Comparison of ENCODE assay signal across 12 cellular contexts in genomic region chr15:90364251-90364650, GRCh38. TPM values are rescaled to one million over a fixed set of nuclear protein-coding genes. Genes with fewer than 3 reads are reported as not detected.
DNase-seq lines count a peak whose midpoint lies in the region; TF ChIP-seq lines count a peak whose summit lies in the region.
"Had no signal": no experiment of that assay in that cellular context is flagged by ENCODE, and none has a peak within 500 bp of the region (broad histone marks: within the 10 kb centered on the region; RNA-seq: fewer than 3 reads in every experiment).

No MANE protein-coding gene starts in this region.

- in situ Hi-C loops in astrocyte of the cerebellum (cut with HindIII; ENCODE audit: low sequenced_read_pairs): no loop called here

- H4K20me1 ChIP-seq in hepatocyte (ENCODE audit: insufficient read depth, poor library complexity, severe bottlenecking): no peaks in the 10 kb centered on the region
- H4K20me1 ChIP-seq in OCI-LY7 (ENCODE audit: insufficient read depth, low read length): no peaks in the 10 kb centered on the region

- CTCF ChIA-PET in OCI-LY7 (lab: Charles Lee; ENCODE audit: unreplicated experiment): no interaction called here

- no peaks in the 10 kb centered on the region for H3K36me3 ChIP-seq in ACC112 (ENCODE audit: insufficient read depth, low read length)
- H3K36me3 ChIP-seq in hepatocyte (replicated peaks; ENCODE audit: insufficient read depth, low read depth): no peaks in the 10 kb centered on the region
- no peaks in the 10 kb centered on the region for H3K36me3 ChIP-seq in OCI-LY7 (ENCODE audit: insufficient read depth, low read length)

- H3K4me1 ChIP-seq in ACC112 (ENCODE audit: control insufficient read depth, insufficient read depth, low read length, unreplicated experiment) (peaks cover 30% of the 10 kb centered on the region), hepatocyte (ENCODE audit: insufficient read depth) (peaks cover 4% of the 10 kb centered on the region), OCI-LY7 (ENCODE audit: insufficient read depth, low read length, poor library complexity, severe bottlenecking) (peaks cover 5% of the 10 kb centered on the region)

- TF ChIP-seq CTCF in astrocyte of the cerebellum (IDR thresholded peaks at IDR 0.05; ENCODE audit: low read depth, low read length, missing control alignments) (no peak), hepatocyte (IDR thresholded peaks at IDR 0.05; ENCODE audit: poor library complexity) (no peak), OCI-LY7 (conservative IDR thresholded peaks at IDR 0.05; ENCODE audit: low read length) (no peak)

- no TSS peak for BruUV-seq in OCI-LY7 (replicated peaks; lab: Mats Ljungman, UMichigan)

- H3K9me2 ChIP-seq in hepatocyte (replicated peaks; ENCODE audit: insufficient read depth) (no peaks in the 10 kb centered on the region), OCI-LY7 (ENCODE audit: insufficient read depth, low read length) (no peaks in the 10 kb centered on the region)

- H3K4me2 ChIP-seq in hepatocyte (no peak overlapping the region), OCI-LY7 (ENCODE audit: low read length) (no peak overlapping the region)

- H3K9me3 ChIP-seq in hepatocyte (ENCODE audit: low read depth) (no peaks in the 10 kb centered on the region), OCI-LY7 (ENCODE audit: low read length) (no peaks in the 10 kb centered on the region)
- H3K9me3 ChIP-seq: psoas muscle had no signal

- H3K79me2 ChIP-seq in ACC112 (ENCODE audit: control insufficient read depth, insufficient read depth, low read length, unreplicated experiment): no peaks in the 10 kb centered on the region
- no peaks in the 10 kb centered on the region for H3K79me2 ChIP-seq in hepatocyte
- H3K79me2 ChIP-seq in OCI-LY7 (ENCODE audit: insufficient read depth, low read depth, low read length): no peaks in the 10 kb centered on the region

- WGBS in hepatocyte (ENCODE audit: low lambda C conversion rate, missing lambda C conversion rate): 81% methylated on average over 4 of the region's 4 CpGs

- peak; percentile 49 for DNase-seq in HK-2 (ENCODE audit: unreplicated experiment)
- DNase-seq in astrocyte of the cerebellum (ENCODE audit: low read depth): peak; percentile 53
- DNase-seq in hepatocyte (ENCODE audit: low spot score): no peak
- DNase-seq in stimulated activated naive CD4-positive, alpha-beta T cell (lab: John Stamatoyannopoulos, UW): no peak
- no peak for DNase-seq in OCI-M2 (lab: John Stamatoyannopoulos, UW; ENCODE audit: unreplicated experiment)
- DNase-seq in OCI-LY7 (ENCODE audit: low spot score): no peak
- DNase-seq in activated naive CD4-positive, alpha-beta T cell treated with anti-CD3 and anti-CD28 coated beads, Interleukin-2, amount 50 U/mL, for 16 hours: no peak
- DNase-seq: hippocampal formation, NCI-H2081, psoas muscle, WERI-Rb-1 had no signal

- H3K4me3 ChIP-seq in ACC112 (ENCODE audit: low read depth, low read length) (no peak overlapping the region), astrocyte of the cerebellum (ENCODE audit: low read depth, low read length) (no peak overlapping the region), hepatocyte (no peak overlapping the region), OCI-LY7 (ENCODE audit: low read depth, low read length, poor library complexity, severe bottlenecking) (no peak overlapping the region)
- H3K4me3 ChIP-seq: psoas muscle had no signal

- H2AFZ ChIP-seq in ACC112 (ENCODE audit: low read length, unreplicated experiment) (peak overlapping the region; percentile 50), hepatocyte (no peak overlapping the region), OCI-LY7 (ENCODE audit: low read length) (no peak overlapping the region)

- intact Hi-C loops in OCI-LY7 (cut with micrococcal nuclease; ENCODE audit: unreplicated experiment): no loop called here

- no peaks in the 10 kb centered on the region for H3K27me3 ChIP-seq in ACC112 (ENCODE audit: insufficient read depth, low read length)
- H3K27me3 ChIP-seq in hepatocyte: no peaks in the 10 kb centered on the region

- POLR2A ChIA-PET in OCI-LY7 (lab: Charles Lee): no interaction called here

- peak overlapping the region; percentile 77 for H3K27ac ChIP-seq in ACC112 (ENCODE audit: low read depth, low read length)
- H3K27ac ChIP-seq in hepatocyte: peak overlapping the region; percentile 3
- no peak overlapping the region for H3K27ac ChIP-seq in OCI-LY7 (ENCODE audit: low read depth, low read length, poor library complexity, severe bottlenecking)
- H3K27ac ChIP-seq: psoas muscle, WERI-Rb-1 had no signal

RNA-seq across cellular contexts. Expression of gene ZNF774, which starts 12.2 kb away (rescaled TPM):
- total RNA-seq in hepatocyte (2.1 and 4.1 TPM in 2 replicates), OCI-LY7 (2022) (1.3 and 1.6 TPM in 2 replicates)
- polyA plus RNA-seq in hepatocyte: 2.1 and 2.3 TPM in 2 replicates
- total RNA-seq in OCI-LY7 (2014; rRNA removed; shearing (Covaris generic)): 0.49 and 1.2 TPM in 2 replicates

RNA-seq across cellular contexts. Expression of gene IQGAP1, which starts 23.8 kb away (rescaled TPM):
- 102 and 125 TPM in 2 replicates for total RNA-seq in hepatocyte
- polyA plus RNA-seq in hepatocyte: 60.4 and 65.8 TPM in 2 replicates
- 98.7 and 147 TPM in 2 replicates for total RNA-seq in OCI-LY7 (2014; rRNA removed; shearing (Covaris generic))
- total RNA-seq in OCI-LY7 (2022): 114 and 120 TPM in 2 replicates

Comparison
In these comparisons a context has a peak if more than half of its experiments do, and no peak if none do; other contexts are left out.
1. DNase-seq: peak in HK-2 (single experiment) and astrocyte of the cerebellum (single experiment); none in hepatocyte (single experiment), stimulated activated naive CD4-positive, alpha-beta T cell (0 of 6), OCI-M2 (single experiment), OCI-LY7 (single experiment) and activated naive CD4-positive, alpha-beta T cell treated with anti-CD3 and anti-CD28 coated beads, Interleukin-2, amount 50 U/mL, for 16 hours (single experiment).